11 cellular contexts compared by ENCODE assay signal in the genomic region with DNA sequence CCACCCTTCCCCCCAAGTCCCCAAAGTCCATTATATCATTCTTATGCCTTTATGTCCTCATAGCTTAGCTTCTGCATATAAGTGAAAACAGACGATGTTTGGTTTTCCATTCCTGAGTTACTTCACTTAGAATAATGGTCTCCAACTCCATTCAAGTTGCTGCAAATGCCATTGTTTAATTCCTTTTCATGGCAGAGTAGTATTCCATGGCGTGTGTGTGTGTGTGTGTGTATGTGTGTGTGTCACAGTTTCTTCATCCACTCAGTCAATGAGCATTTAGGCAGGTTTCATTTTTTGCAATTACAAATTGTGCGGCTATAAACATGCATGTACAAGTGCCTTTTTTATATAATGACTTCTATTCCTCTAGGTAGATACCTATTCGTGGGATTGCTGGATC.
"Had no signal": no experiment of that assay in that cellular context is flagged by ENCODE, and none has a peak within 500 bp of the region (broad histone marks: within the 10 kb centered on the region; RNA-seq: fewer than 3 reads in every experiment).

No MANE protein-coding gene starts in this region.

- FAIRE-seq: H1, H54 had no signal

- DNase-seq: GM23248, GOT3, H7, H9, HCEC 1CT, HFFc6 had no signal

- H3K27ac ChIP-seq: GM23248 had no signal

- H2AFZ ChIP-seq: GM23248, GM23338 had no signal

- H3K36me3 ChIP-seq: HAP-1 had no signal

- H3K4me3 ChIP-seq: GM23248, GM23338, HAP-1 had no signal

- H3K4me1 ChIP-seq: HAP-1 had no signal

- H3K9ac ChIP-seq: GM23248 had no signal

- H3K4me2 ChIP-seq: GM23338 had no signal

- ATAC-seq: GM23338, HCT116 had no signal
